10 cellular contexts compared by ENCODE assay signal in the genomic region with DNA sequence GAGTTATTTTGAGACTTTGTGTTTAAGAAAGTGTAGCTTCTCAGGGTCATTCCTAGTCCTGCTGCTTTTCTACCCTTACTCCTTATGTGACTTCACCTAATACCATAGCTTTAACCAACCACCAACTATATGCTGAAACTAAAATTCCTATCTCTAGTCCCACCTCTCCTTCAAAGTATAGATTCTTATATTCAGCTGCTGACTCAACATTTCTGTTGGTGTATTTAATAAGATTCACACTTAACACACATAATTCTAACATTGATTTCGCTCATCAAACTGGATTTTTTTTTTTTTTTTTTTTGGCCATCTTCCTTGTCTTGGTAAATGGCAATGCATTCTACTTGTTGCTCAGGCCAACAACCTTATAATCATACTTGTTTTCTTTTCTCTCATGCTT.
"Had no signal": no experiment of that assay in that cellular context is flagged by ENCODE, and none has a peak within 500 bp of the region (broad histone marks: within the 10 kb centered on the region; RNA-seq: fewer than 3 reads in every experiment).

No MANE protein-coding gene starts in this region.

- ATAC-seq: GM23338 had no signal

- H3K27ac Mint-ChIP-seq: GM23338, H9, HFFc6 had no signal

- H3K4me2 ChIP-seq: GM23338, KMS-11 had no signal

- H3K4me3 Mint-ChIP-seq: GM23338, H9, HFFc6 had no signal

- H3K4me3 ChIP-seq: GM23338 had no signal

- FAIRE-seq: H1, H54 had no signal

- H3K9me3 Mint-ChIP-seq: GM23338, H9, HFFc6 had no signal

- DNase-seq: H9, HCEC 1CT, HFFc6, IMR-90, KBM-7 had no signal

- H3K27ac ChIP-seq: HL-60, KMS-11 had no signal
